9 cellular contexts compared by ENCODE assay signal in genomic region chr1:161180643-161181042, GRCh38. TPM values are rescaled to one million over a fixed set of nuclear protein-coding genes. Genes with fewer than 3 reads are reported as not detected.
DNase-seq lines count a peak whose midpoint lies in the region; ATAC-seq, FAIRE-seq and TF ChIP-seq lines count a peak whose summit lies in the region.
"Had no signal": no experiment of that assay in that cellular context is flagged by ENCODE, and none has a peak within 500 bp of the region (broad histone marks: within the 10 kb centered on the region; RNA-seq: fewer than 3 reads in every experiment).

No MANE protein-coding gene starts in this region.

- DNase-seq in left cardiac atrium, result peak; percentile 2
- no peak for DNase-seq in right atrium auricular region (ENCODE audit: low spot score)
- DNase-seq in NCI-H524 treated with DMSO at 0.1 percent for 48 hours (lab: John Stamatoyannopoulos, UW), result peak; percentile 1
- DNase-seq in dorsolateral prefrontal cortex, result no peak
- DNase-seq in activated gamma-delta T cell (lab: John Stamatoyannopoulos, UW), result no peak
- no peak for DNase-seq in HTR-8/SVneo (ENCODE audit: insufficient read length, low spot score)
- no peak for DNase-seq in effector CD4-positive, alpha-beta T cell
- DNase-seq in nephron progenitor cell, result no peak
- DNase-seq: activated T-cell treated with anti-CD3 and anti-CD28 coated beads for 4 hours had no signal

- H3K9me3 ChIP-seq in right atrium auricular region, result no peaks in the 10 kb centered on the region

- H3K27ac Mint-ChIP-seq in nephron progenitor cell, result no peak overlapping the region

- peaks cover 12% of the 10 kb centered on the region for H3K27me3 Mint-ChIP-seq in nephron progenitor cell (ENCODE audit: low read depth, poor library complexity)

- H3K4me1 ChIP-seq in right atrium auricular region, result peaks cover 0 to 32% of the 10 kb centered on the region in 2 donors

- H3K4me3 ChIP-seq in right atrium auricular region, result no peak overlapping the region
- H3K4me3 ChIP-seq in dorsolateral prefrontal cortex, result no peak overlapping the region

- H3K36me3 Mint-ChIP-seq in nephron progenitor cell (ENCODE audit: low read depth), result no peaks in the 10 kb centered on the region

- H3K9me3 Mint-ChIP-seq in nephron progenitor cell, result no peaks in the 10 kb centered on the region

- ATAC-seq in left cardiac atrium, result no peak

- H3K4me1 Mint-ChIP-seq in nephron progenitor cell, result peaks cover 33% of the 10 kb centered on the region

- H3K27ac ChIP-seq in right atrium auricular region, result no peak overlapping the region
- no peak overlapping the region for H3K27ac ChIP-seq in dorsolateral prefrontal cortex

- no peak overlapping the region for H3K4me3 Mint-ChIP-seq in nephron progenitor cell

- peaks cover 3% of the 10 kb centered on the region for H3K36me3 ChIP-seq in right atrium auricular region

- TF ChIP-seq CTCF in right atrium auricular region (IDR thresholded peaks at IDR 0.05) (peak in 1 of 2 donors; percentile 41), dorsolateral prefrontal cortex (IDR thresholded peaks at IDR 0.05 in 54 of 56, conservative IDR thresholded peaks at IDR 0.05 in 2 of 56; ENCODE audit: low read depth in 1 of 56, partially characterized antibody in 56 of 56) (peak in 46 of 56 donors; percentile 12 to 59 (median 38)), nephron progenitor cell (IDR thresholded peaks at IDR 0.05) (no peak)

- intact Hi-C loops in left cardiac atrium (cut with DNase I) (no loop called here), dorsolateral prefrontal cortex (cut with DNase I) (no loop called here)

- H3K27me3 ChIP-seq in right atrium auricular region, result no peaks in the 10 kb centered on the region
- H3K27me3 ChIP-seq in dorsolateral prefrontal cortex, result no peaks in the 10 kb centered on the region

- FAIRE-seq in HTR-8/SVneo (lab: Jason Lieb, UNC), result no peak

RNA-seq across cellular contexts. Expression of gene B4GALT3, which starts 3.3 kb away (rescaled TPM):
- total RNA-seq in left cardiac atrium (10 to 100 TPM; 19.7 to 25.2 TPM), right atrium auricular region (10 to 100 TPM; 24.3 to 32.7 TPM), dorsolateral prefrontal cortex (10 to 100 TPM; 17.8 to 52.2 (median 29.1) TPM)

RNA-seq across cellular contexts. Expression of gene PPOX, which starts 14.4 kb away (rescaled TPM):
- 10 to 100 TPM; 12.7 to 16.3 TPM for total RNA-seq in left cardiac atrium
- 1 to 10 TPM; 8.3 to 9.6 TPM for total RNA-seq in right atrium auricular region
- 10 to 100 TPM; 18.7 to 52.5 (median 36.8) TPM for total RNA-seq in dorsolateral prefrontal cortex

RNA-seq across cellular contexts. Expression of gene ADAMTS4, which starts 18.2 kb away (rescaled TPM):
- total RNA-seq in left cardiac atrium (100 to 1,000 TPM in 1 of 2 donors, 10 to 100 TPM in 1; 16.5 to 117 TPM), right atrium auricular region (10 to 100 TPM; 12.6 to 19.5 TPM), dorsolateral prefrontal cortex (100 to 1,000 TPM in 8 of 120 experiments, 10 to 100 TPM in 98, 1 to 10 TPM in 14; 2.9 to 153 (median 35.3) TPM)

RNA-seq across cellular contexts. Expression of gene USP21, which starts 21.3 kb away (rescaled TPM):
- total RNA-seq in left cardiac atrium, result 10 to 100 TPM; 13.4 to 20.8 TPM
- 10 to 100 TPM; 13.5 to 14.4 TPM for total RNA-seq in right atrium auricular region
- total RNA-seq in dorsolateral prefrontal cortex, result 10 to 100 TPM; 24.5 to 66.1 (median 40.0) TPM

RNA-seq across cellular contexts. Expression of gene NDUFS2, which starts 21.5 kb away (rescaled TPM):
- total RNA-seq in left cardiac atrium (100 to 1,000 TPM; 169 to 198 TPM), right atrium auricular region (100 to 1,000 TPM; 148 to 311 TPM), dorsolateral prefrontal cortex (100 to 1,000 TPM in 116 of 120 experiments, 10 to 100 TPM in 4; 77.0 to 176 (median 131) TPM)

Comparison
In these comparisons a context has a peak if more than half of its experiments do, and no peak if none do; other contexts are left out.
1. DNase-seq: peak in left cardiac atrium (single experiment) and NCI-H524 treated with DMSO at 0.1 percent for 48 hours (single experiment); none in right atrium auricular region (single experiment), dorsolateral prefrontal cortex (0 of 10), activated gamma-delta T cell (single experiment), HTR-8/SVneo (single experiment), effector CD4-positive, alpha-beta T cell (single experiment) and nephron progenitor cell (single experiment).